8 cellular contexts compared by ENCODE assay signal in the genomic region with DNA sequence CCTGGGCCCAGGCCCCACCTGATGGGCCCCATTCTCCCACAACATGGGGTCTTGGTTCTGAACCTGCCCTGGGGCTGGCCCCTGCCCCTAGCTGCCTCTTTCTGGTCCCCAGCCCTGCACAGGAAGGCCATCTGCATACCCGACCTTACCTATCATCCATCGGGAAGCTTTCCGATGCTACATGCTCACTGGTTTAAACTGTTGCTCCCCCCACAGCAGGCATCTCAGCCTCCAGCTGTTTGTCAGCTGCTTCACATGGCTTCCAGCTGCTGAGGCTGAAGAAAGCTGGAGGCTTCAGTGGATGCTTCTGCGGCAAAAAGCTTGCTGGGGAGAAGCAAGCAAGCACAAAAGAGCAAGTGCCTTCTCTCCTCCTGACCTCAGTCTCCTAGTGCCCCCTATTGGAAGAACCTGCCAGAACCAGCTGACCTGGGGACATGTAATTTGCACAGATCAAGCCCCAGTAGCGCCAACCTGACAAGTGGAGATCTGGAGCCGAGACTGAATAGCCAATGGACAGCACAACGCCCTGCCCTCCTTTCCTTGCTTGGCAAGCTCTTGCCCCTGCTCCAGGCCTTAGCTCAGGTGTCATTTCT. TPM values are rescaled to one million over a fixed set of nuclear protein-coding genes. Genes with fewer than 3 reads are reported as not detected.
DNase-seq lines count a peak whose midpoint lies in the region; ATAC-seq and TF ChIP-seq lines count a peak whose summit lies in the region.

No MANE protein-coding gene starts in this region.

- no peaks in the 10 kb centered on the region for H3K27me3 ChIP-seq in sigmoid colon

- no peaks in the 10 kb centered on the region for H3K79me2 ChIP-seq in OCI-LY7 (ENCODE audit: insufficient read depth, low read depth, low read length)

- no peaks in the 10 kb centered on the region for H4K20me1 ChIP-seq in OCI-LY7 (ENCODE audit: insufficient read depth, low read length)

- TF ChIP-seq EP300 in sigmoid colon (IDR thresholded peaks at IDR 0.05) = no peak

- H3K4me2 ChIP-seq in OCI-LY7 (ENCODE audit: low read length) = no peak overlapping the region

- H3K4me1 ChIP-seq in OCI-LY7 (ENCODE audit: insufficient read depth, low read length, poor library complexity, severe bottlenecking) = peaks cover 20% of the 10 kb centered on the region
- peaks cover 0 to 77% (median 67%) of the 10 kb centered on the region in 4 donors for H3K4me1 ChIP-seq in sigmoid colon

- TF ChIP-seq CTCF in GM12874 (IDR thresholded peaks at IDR 0.05; ENCODE audit: insufficient read depth, low read depth, low read length) (peak; percentile 35; the same call in 1 of the 2 replicates), OCI-LY7 (conservative IDR thresholded peaks at IDR 0.05; ENCODE audit: low read length) (peak; percentile 51), fibroblast of mammary gland (conservative IDR thresholded peaks at IDR 0.05; ENCODE audit: control insufficient read depth, insufficient read depth, low read depth, low read length) (peak; percentile 23), sigmoid colon (IDR thresholded peaks at IDR 0.05) (no peak)

- H3K36me3 ChIP-seq in OCI-LY7 (ENCODE audit: insufficient read depth, low read length) (no peaks in the 10 kb centered on the region), sigmoid colon (no peaks in the 10 kb centered on the region)

- no TSS peak for BruUV-seq in OCI-LY7 (replicated peaks; lab: Mats Ljungman, UMichigan)

- DNase-seq in OCI-LY7 (ENCODE audit: low spot score) (peak; percentile 28), fibroblast of mammary gland (ENCODE audit: low read depth) (peak; percentile 75), sigmoid colon (peak; percentile 78), NCI-H1436 treated with DMSO at 0.1 percent for 48 hours (lab: John Stamatoyannopoulos, UW) (no peak), SK-N-DZ (ENCODE audit: low spot score) (no peak)

- H2AFZ ChIP-seq in OCI-LY7 (ENCODE audit: low read length) = no peak overlapping the region

- POLR2A ChIA-PET in OCI-LY7 (lab: Charles Lee) = interaction anchor here (0.6 to 2.0 kb wide), 2 partner anchors 8 to 10 kb away, joined by 6 read pairs; no protein-coding TSS in a partner anchor

- no peaks in the 10 kb centered on the region for H3K9me3 ChIP-seq in OCI-LY7 (ENCODE audit: low read length)
- no peaks in the 10 kb centered on the region for H3K9me3 ChIP-seq in sigmoid colon

- ATAC-seq in HG03354 (IDR thresholded peaks at IDR 0.05; ENCODE audit: poor library complexity, severe bottlenecking, unreplicated experiment) (no peak), GM19397 (IDR thresholded peaks at IDR 0.05; ENCODE audit: unreplicated experiment) (no peak)

- intact Hi-C loops in OCI-LY7 (cut with micrococcal nuclease; ENCODE audit: unreplicated experiment) (no loop called here), sigmoid colon (cut with DNase I) (loop anchor here (5.0 kb wide), 1 partner anchor 45 kb away; no protein-coding TSS in a partner anchor)

- TF ChIP-seq POLR2A in sigmoid colon (IDR thresholded peaks at IDR 0.05) = no peak

- 81 to 84% methylated on average over 7 of the region's 7 CpGs for WGBS in sigmoid colon, 2 donors

- CTCF ChIA-PET in OCI-LY7 (lab: Charles Lee; ENCODE audit: unreplicated experiment) = interaction anchor here (1.0 kb wide), 1 partner anchor 15 kb away, joined by 3 read pairs; no protein-coding TSS in a partner anchor

- no peak overlapping the region for H3K4me3 ChIP-seq in OCI-LY7 (ENCODE audit: low read depth, low read length, poor library complexity, severe bottlenecking)
- no peak overlapping the region for H3K4me3 ChIP-seq in fibroblast of mammary gland (ENCODE audit: control insufficient read depth, low read depth, low read length)
- no peak overlapping the region for H3K4me3 ChIP-seq in sigmoid colon

- H3K27ac ChIP-seq in OCI-LY7 (ENCODE audit: low read depth, low read length, poor library complexity, severe bottlenecking) = no peak overlapping the region
- H3K27ac ChIP-seq in sigmoid colon = peak overlapping the region; percentile 75 to 90 (median 76)

- H3K9me2 ChIP-seq in OCI-LY7 (ENCODE audit: insufficient read depth, low read length) = no peaks in the 10 kb centered on the region

RNA-seq across cellular contexts. Expression of gene RHOB, which starts 24.1 kb away (rescaled TPM):
- 0.15 TPM in 1 of 2 replicates, not detected in the other for total RNA-seq in OCI-LY7 (2014; rRNA removed; shearing (Covaris generic))
- total RNA-seq in OCI-LY7 (2022) (0.36 TPM in 1 of 2 replicates, not detected in the other), sigmoid colon (1,000 to 10,000 TPM in 2 of 4 donors, 100 to 1,000 TPM in 2; 753 to 1,323 (median 1,092) TPM)
- polyA plus RNA-seq in sigmoid colon = 100 to 1,000 TPM in 2 of 3 donors, 10 to 100 TPM in 1; 60.6 to 200 (median 108) TPM
- 17.7 and 26.5 TPM in 2 replicates for polyA plus RNA-seq in SK-N-DZ (2014; cell fraction: cytosol; rRNA removed)
- polyA plus RNA-seq in SK-N-DZ (2014; cell fraction: nucleus; rRNA removed) = 11.5 and 17.1 TPM in 2 replicates

Comparison
In these comparisons a context has a peak if more than half of its experiments do, and no peak if none do; other contexts are left out.
1. CTCF ChIP-seq: peak in GM12874 (single experiment), OCI-LY7 (single experiment) and fibroblast of mammary gland (single experiment); none in sigmoid colon (0 of 4).
2. DNase-seq: peak in OCI-LY7 (single experiment), fibroblast of mammary gland (single experiment) and sigmoid colon (single experiment); none in NCI-H1436 treated with DMSO at 0.1 percent for 48 hours (single experiment) and SK-N-DZ (single experiment).
3. RNA of gene RHOB, which starts 24.1 kb away (total RNA-seq): 753 to 1,323 TPM in sigmoid colon; 0.15 to 0.36 TPM in OCI-LY7; every median in the first group is over 100 times any median in the second.